13 cellular contexts compared by ENCODE assay signal in the genomic region with DNA sequence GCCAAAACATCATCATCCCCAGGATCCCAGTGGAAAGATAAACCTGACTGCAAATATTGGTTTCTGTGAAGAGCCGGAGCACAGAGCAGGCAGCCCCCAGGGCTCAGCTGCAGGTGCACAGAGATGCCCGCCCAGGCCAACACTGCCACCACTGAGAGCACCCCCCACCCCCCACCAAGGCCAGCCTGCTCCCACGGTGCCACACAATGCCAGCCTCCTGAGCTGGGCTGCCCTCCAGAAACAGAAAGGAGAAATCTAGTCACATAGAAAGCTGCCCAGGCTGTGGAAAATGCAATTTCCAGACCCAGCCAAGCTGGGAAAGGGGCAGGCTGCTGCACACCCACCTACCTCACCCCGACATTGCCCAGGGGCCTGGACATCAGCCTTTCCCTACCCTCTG.
DNase-seq lines count a peak whose midpoint lies in the region; ATAC-seq lines count a peak whose summit lies in the region.
"Had no signal": no experiment of that assay in that cellular context is flagged by ENCODE, and none has a peak within 500 bp of the region (broad histone marks: within the 10 kb centered on the region; RNA-seq: fewer than 3 reads in every experiment).

No MANE protein-coding gene starts in this region.

- intact Hi-C loops in left colon (cut with DNase I, micrococcal nuclease) = no loop called here

- DNase-seq in NCI-H1092 treated with DMSO at 0.1 percent for 48 hours (lab: John Stamatoyannopoulos, UW) (peak; percentile 29), NCI-H1092 (lab: John Stamatoyannopoulos, UW) (no peak), COR-L47 (lab: John Stamatoyannopoulos, UW) (peak; percentile 25), hippocampal formation (lab: John Stamatoyannopoulos, UW) (peak; percentile 3 to 27), midbrain (lab: John Stamatoyannopoulos, UW) (peak; percentile 16), left colon (no peak)
- DNase-seq in stimulated activated CD4-positive, alpha-beta T cell treated with anti-CD3 and anti-CD28 coated beads, Interleukin-12 subunit alpha, Interleukin-12 subunit beta, amount 100 ng/mL, for 4 hours = no peak
- DNase-seq: AML-193; CD4-positive, CD25-positive, alpha-beta regulatory T cell; DMS79; H7 had no signal

- ATAC-seq in GM18873 (IDR thresholded peaks at IDR 0.05; ENCODE audit: low FRiP score, unreplicated experiment) (no peak), left colon (no peak)
- ATAC-seq: GM12878 had no signal

Comparison
In these comparisons a context has a peak if more than half of its experiments do, and no peak if none do; other contexts are left out.
1. DNase-seq: peak in NCI-H1092 treated with DMSO at 0.1 percent for 48 hours (single experiment), COR-L47 (single experiment), hippocampal formation (2 of 2) and midbrain (single experiment); none in NCI-H1092 (single experiment), left colon (0 of 2) and stimulated activated CD4-positive, alpha-beta T cell treated with anti-CD3 and anti-CD28 coated beads, Interleukin-12 subunit alpha, Interleukin-12 subunit beta, amount 100 ng/mL, for 4 hours (single experiment).